22 cellular contexts compared by ENCODE assay signal in genomic region chr11:94154095-94154856, GRCh38. TPM values are rescaled to one million over a fixed set of nuclear protein-coding genes. Genes with fewer than 3 reads are reported as not detected.
DNase-seq lines count a peak whose midpoint lies in the region; ATAC-seq, FAIRE-seq and TF ChIP-seq lines count a peak whose summit lies in the region.
"Had no signal": no experiment of that assay in that cellular context is flagged by ENCODE, and none has a peak within 500 bp of the region (broad histone marks: within the 10 kb centered on the region; RNA-seq: fewer than 3 reads in every experiment).

No MANE protein-coding gene starts in this region.

- H4K20me1 ChIP-seq in mammary epithelial cell (ENCODE audit: insufficient read depth, low read length), result no peaks in the 10 kb centered on the region

- POLR2A ChIA-PET in activated B cell treated with CpG ODN at 0.5 μM for 24 hours (lab: Charles Lee), result no interaction called here

- CTCF ChIA-PET in mammary epithelial cell (lab: Charles Lee; ENCODE audit: low non-redundant PET), result no interaction called here
- CTCF ChIA-PET in activated B cell treated with CpG ODN at 0.5 μM for 24 hours (lab: Charles Lee), result no interaction called here

- H3K9me3 ChIP-seq in mammary epithelial cell (replicated peaks; ENCODE audit: insufficient read depth, low read length), result no peaks in the 10 kb centered on the region
- no peaks in the 10 kb centered on the region for H3K9me3 ChIP-seq in breast epithelium
- no peaks in the 10 kb centered on the region for H3K9me3 ChIP-seq in liver (ENCODE audit: control insufficient read depth in 4 of 4, low read length in 3 of 4)

- intact Hi-C loops in mammary epithelial cell (cut with micrococcal nuclease) (no loop called here), breast epithelium (cut with DNase I; ENCODE audit: low total_unique reads) (no loop called here), activated B cell treated with CpG ODN at 0.5 μM for 24 hours (cut with micrococcal nuclease) (no loop called here), posterior vena cava (cut with DNase I) (no loop called here)

- ATAC-seq in activated B cell treated with CpG ODN at 0.5 μM for 24 hours (ENCODE audit: low read depth) (no peak), HG03469 (IDR thresholded peaks at IDR 0.05; ENCODE audit: unreplicated experiment) (no peak)
- ATAC-seq: GM23338, Right ventricle myocardium inferior had no signal

- H3K36me3 ChIP-seq in mammary epithelial cell (ENCODE audit: insufficient read depth, low read length) (no peaks in the 10 kb centered on the region), breast epithelium (no peaks in the 10 kb centered on the region), liver (ENCODE audit: control insufficient read depth in 4 of 4, insufficient read depth in 3 of 4, low read depth in 1 of 4, low read length in 3 of 4) (no peaks in the 10 kb centered on the region)

- dilution Hi-C loops in mammary epithelial cell (cut with HindIII; ENCODE audit: low sequenced_read_pairs), result no loop called here

- no peak overlapping the region for H3K4me2 ChIP-seq in mammary epithelial cell (ENCODE audit: insufficient read depth, low read depth, low read length)
- H3K4me2 ChIP-seq: GM23338 had no signal

- H3K27me3 ChIP-seq in mammary epithelial cell (ENCODE audit: insufficient read depth, low read length), result no peaks in the 10 kb centered on the region
- H3K27me3 ChIP-seq in breast epithelium, result no peaks in the 10 kb centered on the region
- no peaks in the 10 kb centered on the region for H3K27me3 ChIP-seq in liver (ENCODE audit: control insufficient read depth in 4 of 4, insufficient read depth in 4 of 4, low read length in 3 of 4)

- no peak for TF ChIP-seq CTCF in mammary epithelial cell (conservative IDR thresholded peaks at IDR 0.05 in 1 of 2, IDR thresholded peaks at IDR 0.05 in 1 of 2; ENCODE audit: extremely low read depth in 1 of 2, insufficient read depth in 1 of 2, low read depth in 1 of 2, low read length in 2 of 2)
- no peak for TF ChIP-seq CTCF in breast epithelium (IDR thresholded peaks at IDR 0.05)
- no peak for TF ChIP-seq CTCF in activated B cell treated with CpG ODN at 0.5 μM for 24 hours (IDR thresholded peaks at IDR 0.05)
- TF ChIP-seq CTCF in liver (IDR thresholded peaks at IDR 0.05; ENCODE audit: low read depth, low read length, missing input control), result no peak

- peaks cover 36% of the 10 kb centered on the region for H3K4me1 ChIP-seq in mammary epithelial cell (ENCODE audit: insufficient read depth, low read length)
- H3K4me1 ChIP-seq in breast epithelium, result peaks cover 0 to 4% of the 10 kb centered on the region in 2 donors
- H3K4me1 ChIP-seq in liver (ENCODE audit: control insufficient read depth in 4 of 4, insufficient read depth in 4 of 4, low read length in 3 of 4), result peaks cover 4 to 35% (median 14%) of the 10 kb centered on the region in 4 donors

- TSS peak; percentile 7 for BruUV-seq in mammary epithelial cell (replicated peaks; lab: Mats Ljungman, UMichigan)

- in situ Hi-C loops in mammary epithelial cell (cut with MboI; ENCODE audit: low sequenced_read_pairs in 2 of 2), result loop anchor here in 1 of 2 donors (25.0 kb wide), 1 partner anchor 333 kb away; the partner anchor contains the start of genes ANKRD49 and MRE11

- no peak overlapping the region for H2AFZ ChIP-seq in mammary epithelial cell (ENCODE audit: low read depth, low read length)
- H2AFZ ChIP-seq: GM23338 had no signal

- H3K9ac ChIP-seq in mammary epithelial cell (ENCODE audit: insufficient read depth, low read length), result no peak overlapping the region
- no peak overlapping the region for H3K9ac ChIP-seq in liver (ENCODE audit: low read depth in 1 of 2, low read length in 2 of 2)

- H3K4me1 Mint-ChIP-seq in activated B cell treated with CpG ODN at 0.5 μM for 24 hours (peaks cover 56% of the 10 kb centered on the region), immature natural killer cell (peaks cover 36 to 43% of the 10 kb centered on the region in 2 donors)

- peaks cover 65% of the 10 kb centered on the region for H3K79me2 ChIP-seq in mammary epithelial cell (ENCODE audit: insufficient read depth, low read length)

- no peak overlapping the region for H3K4me3 ChIP-seq in mammary epithelial cell (replicated peaks in 1 of 3; ENCODE audit: insufficient read depth in 1 of 3, low read depth in 2 of 3, low read length in 3 of 3)
- H3K4me3 ChIP-seq in breast epithelium, result no peak overlapping the region
- no peak overlapping the region for H3K4me3 ChIP-seq in liver (ENCODE audit: low read depth in 1 of 3, low read length in 3 of 3)
- H3K4me3 ChIP-seq: GM23338 had no signal

- H3K9me3 Mint-ChIP-seq in activated B cell treated with CpG ODN at 0.5 μM for 24 hours (no peaks in the 10 kb centered on the region), immature natural killer cell (peaks cover 0 to 3% (median 0%) of the 10 kb centered on the region in 6 donors)

- no peak for FAIRE-seq in H54 (lab: Jason Lieb, UNC)
- FAIRE-seq: GM12891, RCC 7860 had no signal

- TF ChIP-seq POLR2A in breast epithelium (IDR thresholded peaks at IDR 0.05) (no peak), H54 (IDR thresholded peaks at IDR 0.05; ENCODE audit: low read depth, low read length) (no peak)

- 97% methylated on average over 3 of the region's 3 CpGs for WGBS in mammary epithelial cell (ENCODE audit: low coverage, missing lambda C conversion rate)
- 51% methylated on average over 3 of the region's 3 CpGs for WGBS in liver

- H3K27ac Mint-ChIP-seq in activated B cell treated with CpG ODN at 0.5 μM for 24 hours (peak overlapping the region; percentile 3), immature natural killer cell (no peak overlapping the region)
- H3K27ac Mint-ChIP-seq: GM23338 had no signal

- no peak for TF ChIP-seq RAD21 in liver (IDR thresholded peaks at IDR 0.05)

- H3K27ac ChIP-seq in mammary epithelial cell (ENCODE audit: insufficient read depth, low read depth, low read length) (no peak overlapping the region), breast epithelium (no peak overlapping the region), liver (ENCODE audit: low read depth in 1 of 2, low read length in 2 of 2) (peak overlapping the region; percentile 45 to 82)
- H3K27ac ChIP-seq: 22Rv1 had no signal

- H3K36me3 Mint-ChIP-seq in activated B cell treated with CpG ODN at 0.5 μM for 24 hours (ENCODE audit: low read depth) (peaks cover 22% of the 10 kb centered on the region), immature natural killer cell (peaks cover 0 to 10% (median 4%) of the 10 kb centered on the region in 3 donors)

- H3K4me3 Mint-ChIP-seq in activated B cell treated with CpG ODN at 0.5 μM for 24 hours (no peak overlapping the region), immature natural killer cell (no peak overlapping the region)
- H3K4me3 Mint-ChIP-seq: GM23338 had no signal

- H3K27me3 Mint-ChIP-seq in activated B cell treated with CpG ODN at 0.5 μM for 24 hours (no peaks in the 10 kb centered on the region), immature natural killer cell (ENCODE audit: low read depth in 3 of 3) (peaks cover 0 to 3% (median 2%) of the 10 kb centered on the region in 3 donors)
- H3K27me3 Mint-ChIP-seq: CD4-positive, CD25-positive, alpha-beta regulatory T cell had no signal

- DNase-seq in mammary epithelial cell (no peak), breast epithelium (ENCODE audit: low spot score in 2 of 2) (no peak), activated B cell treated with CpG ODN at 0.5 μM for 24 hours (no peak), posterior vena cava (ENCODE audit: low spot score) (no peak), H54 (ENCODE audit: insufficient read length, low spot score) (no peak), immature natural killer cell (no peak)
- DNase-seq: CD4-positive, CD25-positive, alpha-beta regulatory T cell; COR-L47; NCI-H1048; NCI-H1436 treated with DMSO at 0.1 percent for 48 hours; NCI-H2029; NCI-H2171 treated with DMSO at 0.1 percent for 48 hours; NCI-H446 treated with DMSO at 0.1 percent for 48 hours; NK-92 treated with Interleukin-12 subunit alpha and Interleukin-12 subunit beta, amount 100 ng/mL, for 24 hours; SW 1271 had no signal

TF ChIP-seq in liver, 16 proteins besides CTCF, POLR2A, EP300 and RAD21:
- TF ChIP-seq NR2F2 (IDR thresholded peaks at IDR 0.05) (no peak), GABPA (IDR thresholded peaks at IDR 0.05 in 1 of 2, conservative IDR thresholded peaks at IDR 0.05 in 1 of 2) (no peak), HNF4G (IDR thresholded peaks at IDR 0.05) (no peak), ATF3 (IDR thresholded peaks at IDR 0.05) (no peak), HNF4A (conservative IDR thresholded peaks at IDR 0.05) (no peak), SP1 (IDR thresholded peaks at IDR 0.05) (no peak)

RNA-seq across cellular contexts. Expression of gene PANX1, which starts 25.6 kb away (rescaled TPM):
- total RNA-seq in mammary epithelial cell (10 to 100 TPM; 42.1 to 48.2 TPM), breast epithelium (10 to 100 TPM; 16.7 to 20.3 (median 17.7) TPM), activated B cell treated with CpG ODN at 0.5 μM for 24 hours (9.2 and 11.2 TPM in 2 replicates), liver (10 to 100 TPM in 1 of 2 donors, 1 to 10 TPM in 1; 9.9 to 14.1 TPM), posterior vena cava (10 to 100 TPM; 20.2 to 45.3 TPM)
- polyA plus RNA-seq in mammary epithelial cell (30.9 TPM), liver (1 to 10 TPM; 6.4 to 6.8 TPM), immature natural killer cell (10 to 100 TPM in 2 of 3 donors, 1 to 10 TPM in 1; 9.2 to 16.0 (median 12.8) TPM)
- 62.4 TPM for polyA minus RNA-seq in mammary epithelial cell

Comparison
In these comparisons a context has a peak if more than half of its experiments do, and no peak if none do; other contexts are left out.
1. H3K27ac ChIP-seq: peak in liver (2 of 2); none in mammary epithelial cell (single experiment) and breast epithelium (0 of 2).